9 cellular contexts compared by ENCODE assay signal in the genomic region with DNA sequence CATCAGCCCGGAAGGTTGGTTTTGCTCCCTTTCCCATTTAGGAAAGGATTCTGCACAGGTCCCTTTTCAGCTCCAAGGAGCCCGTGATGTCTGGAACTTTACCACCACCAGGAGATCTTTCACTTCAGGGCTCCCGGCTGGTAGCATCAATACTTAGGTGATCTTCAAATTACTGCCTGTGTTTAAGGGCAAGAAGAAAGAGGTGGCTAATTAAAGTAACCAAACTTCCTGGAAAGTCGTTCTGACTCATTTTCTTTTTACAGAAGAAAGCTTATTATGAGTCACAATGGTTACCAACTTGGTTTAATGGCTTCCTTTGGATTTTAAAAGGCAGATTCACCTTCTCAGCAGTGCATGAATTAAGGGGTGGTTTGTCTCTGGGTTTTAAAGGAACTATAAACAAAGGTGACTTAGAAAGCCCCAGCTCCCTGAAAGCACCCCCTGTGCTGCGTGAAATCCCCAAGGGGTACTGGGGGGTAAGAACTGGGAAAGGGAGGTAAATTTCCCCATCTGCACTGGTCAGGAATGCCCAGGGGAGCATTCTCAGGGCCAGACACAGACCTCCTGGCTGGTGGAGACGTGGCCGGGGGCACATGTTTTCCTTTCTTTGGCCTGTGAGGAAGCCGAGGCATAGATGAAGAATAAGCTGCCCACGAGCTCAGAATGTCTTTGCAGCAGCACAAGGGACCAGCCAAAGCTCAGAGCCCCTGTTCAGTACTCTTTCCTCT. TPM values are rescaled to one million over a fixed set of nuclear protein-coding genes. Genes with fewer than 3 reads are reported as not detected.
DNase-seq lines count a peak whose midpoint lies in the region; ATAC-seq and TF ChIP-seq lines count a peak whose summit lies in the region.
"Had no signal": no experiment of that assay in that cellular context is flagged by ENCODE, and none has a peak within 500 bp of the region (broad histone marks: within the 10 kb centered on the region; RNA-seq: fewer than 3 reads in every experiment).

No MANE protein-coding gene starts in this region.

- no peak for TF ChIP-seq CTCF in activated CD8-positive, alpha-beta T cell treated with anti-CD3 and anti-CD28 coated beads for 36 hours (IDR thresholded peaks at IDR 0.05)
- no peak for TF ChIP-seq CTCF in omental fat pad (IDR thresholded peaks at IDR 0.05)

- peaks cover 56% of the 10 kb centered on the region for H3K27me3 Mint-ChIP-seq in activated CD8-positive, alpha-beta T cell treated with anti-CD3 and anti-CD28 coated beads for 36 hours

- H3K4me3 Mint-ChIP-seq in activated CD8-positive, alpha-beta T cell treated with anti-CD3 and anti-CD28 coated beads for 36 hours: peak overlapping the region; percentile 30
- H3K4me3 Mint-ChIP-seq in stimulated activated effector memory CD8-positive, alpha-beta T cell treated with anti-CD3 and anti-CD28 coated beads, Interleukin-12 subunit alpha, Interleukin-12 subunit beta, amount 100 ng/mL, for 72 hours: peak overlapping the region; percentile 54
- H3K4me3 Mint-ChIP-seq: B cell had no signal

- peak overlapping the region; percentile 75 for H3K27ac Mint-ChIP-seq in activated CD8-positive, alpha-beta T cell treated with anti-CD3 and anti-CD28 coated beads for 36 hours
- H3K27ac Mint-ChIP-seq in stimulated activated effector memory CD8-positive, alpha-beta T cell treated with anti-CD3 and anti-CD28 coated beads, Interleukin-12 subunit alpha, Interleukin-12 subunit beta, amount 100 ng/mL, for 72 hours: no peak overlapping the region
- H3K27ac Mint-ChIP-seq: B cell had no signal

- H3K9me3 Mint-ChIP-seq in activated CD8-positive, alpha-beta T cell treated with anti-CD3 and anti-CD28 coated beads for 36 hours: no peaks in the 10 kb centered on the region
- H3K9me3 Mint-ChIP-seq in stimulated activated effector memory CD8-positive, alpha-beta T cell treated with anti-CD3 and anti-CD28 coated beads, Interleukin-12 subunit alpha, Interleukin-12 subunit beta, amount 100 ng/mL, for 72 hours: no peaks in the 10 kb centered on the region

- no peaks in the 10 kb centered on the region for H3K4me1 ChIP-seq in effector memory CD4-positive, alpha-beta T cell (ENCODE audit: control insufficient read depth, insufficient read depth, low read length, poor library complexity, severe bottlenecking)

- H3K27me3 ChIP-seq in effector memory CD4-positive, alpha-beta T cell (replicated peaks; ENCODE audit: control insufficient read depth, insufficient read depth, low read length, poor library complexity, severe bottlenecking): no peaks in the 10 kb centered on the region

- no peak overlapping the region for H3K27ac ChIP-seq in effector memory CD4-positive, alpha-beta T cell (ENCODE audit: insufficient read depth, low read length, poor library complexity, severe bottlenecking)

- no peak overlapping the region for H3K4me3 ChIP-seq in effector memory CD4-positive, alpha-beta T cell (ENCODE audit: insufficient read depth, low read depth, low read length, poor library complexity, severe bottlenecking)

- peaks cover 45% of the 10 kb centered on the region for H3K4me1 Mint-ChIP-seq in activated CD8-positive, alpha-beta T cell treated with anti-CD3 and anti-CD28 coated beads for 36 hours (ENCODE audit: low read depth)
- peaks cover 27% of the 10 kb centered on the region for H3K4me1 Mint-ChIP-seq in stimulated activated effector memory CD8-positive, alpha-beta T cell treated with anti-CD3 and anti-CD28 coated beads, Interleukin-12 subunit alpha, Interleukin-12 subunit beta, amount 100 ng/mL, for 72 hours
- H3K4me1 Mint-ChIP-seq: B cell had no signal

- POLR2A ChIA-PET in activated CD8-positive, alpha-beta T cell treated with anti-CD3 and anti-CD28 coated beads for 36 hours (lab: Charles Lee): interaction anchor here (0.5 to 1.1 kb wide), 4 partner anchors 11 to 89 kb away, joined by 3 to 4 read pairs (median 3); no protein-coding TSS in a partner anchor

- no peaks in the 10 kb centered on the region for H3K36me3 ChIP-seq in effector memory CD4-positive, alpha-beta T cell (ENCODE audit: control insufficient read depth, insufficient read depth, low read length)

- DNase-seq in activated CD8-positive, alpha-beta memory T cell treated with anti-CD3 and anti-CD28 coated beads for 24 hours: peak; percentile 65
- DNase-seq in activated CD8-positive, alpha-beta memory T cell treated with anti-CD3 and anti-CD28 coated beads, Interleukin-2, amount 50 U/mL, for 48 hours: no peak
- peak; percentile 18 for DNase-seq in activated CD8-positive, alpha-beta T cell treated with anti-CD3 and anti-CD28 coated beads for 36 hours
- DNase-seq in stimulated activated effector memory CD8-positive, alpha-beta T cell treated with anti-CD3 and anti-CD28 coated beads, Interleukin-12 subunit alpha, Interleukin-12 subunit beta, amount 100 ng/mL, for 72 hours (ENCODE audit: low spot score in 2 of 2): no peak
- DNase-seq in putamen (ENCODE audit: low spot score) (no peak), omental fat pad (ENCODE audit: low spot score) (no peak)
- no peak for DNase-seq in effector memory CD4-positive, alpha-beta T cell

- ATAC-seq in HG03354 (IDR thresholded peaks at IDR 0.05; ENCODE audit: poor library complexity, severe bottlenecking, unreplicated experiment) (peak; percentile 79), omental fat pad (ENCODE audit: low FRiP score) (no peak)
- ATAC-seq in activated CD8-positive, alpha-beta T cell treated with anti-CD3 and anti-CD28 coated beads for 36 hours: peak; percentile 82
- peak; percentile 89 for ATAC-seq in stimulated activated effector memory CD8-positive, alpha-beta T cell treated with anti-CD3 and anti-CD28 coated beads, Interleukin-12 subunit alpha, Interleukin-12 subunit beta, amount 100 ng/mL, for 72 hours

- no peaks in the 10 kb centered on the region for H3K9me3 ChIP-seq in effector memory CD4-positive, alpha-beta T cell (ENCODE audit: control insufficient read depth, low read length)

- no peaks in the 10 kb centered on the region for H3K36me3 Mint-ChIP-seq in activated CD8-positive, alpha-beta T cell treated with anti-CD3 and anti-CD28 coated beads for 36 hours (ENCODE audit: low read depth)
- H3K36me3 Mint-ChIP-seq in stimulated activated effector memory CD8-positive, alpha-beta T cell treated with anti-CD3 and anti-CD28 coated beads, Interleukin-12 subunit alpha, Interleukin-12 subunit beta, amount 100 ng/mL, for 72 hours: no peaks in the 10 kb centered on the region

- intact Hi-C loops in activated CD8-positive, alpha-beta T cell treated with anti-CD3 and anti-CD28 coated beads for 36 hours (cut with micrococcal nuclease): no loop called here

- CTCF ChIA-PET in activated CD8-positive, alpha-beta T cell treated with anti-CD3 and anti-CD28 coated beads for 36 hours (lab: Charles Lee): interaction anchor here (0.9 to 10.0 kb wide), 6 partner anchors 9 to 87 kb away, joined by 3 to 147 read pairs (median 4); a partner anchor contains a TSS

RNA-seq across cellular contexts. Expression of a gene that starts 8.8 kb away (rescaled TPM):
- not detected for total RNA-seq in activated CD8-positive, alpha-beta T cell treated with anti-CD3 and anti-CD28 coated beads for 36 hours
- under 1 TPM in 2 of 4 donors, not detected in 2; 0.19 to 0.24 TPM for total RNA-seq in omental fat pad
- total RNA-seq: B cell had no signal

RNA-seq across cellular contexts. Expression of a gene that starts 37.9 kb away (rescaled TPM):
- 1 to 10 TPM; 3.7 to 4.6 TPM for total RNA-seq in activated CD8-positive, alpha-beta T cell treated with anti-CD3 and anti-CD28 coated beads for 36 hours
- 10 to 100 TPM; 32.3 to 97.4 (median 67.0) TPM for total RNA-seq in omental fat pad

Comparison
In these comparisons a context has a peak if more than half of its experiments do, and no peak if none do; other contexts are left out.
1. DNase-seq: peak in activated CD8-positive, alpha-beta memory T cell treated with anti-CD3 and anti-CD28 coated beads for 24 hours (single experiment) and activated CD8-positive, alpha-beta T cell treated with anti-CD3 and anti-CD28 coated beads for 36 hours (single experiment); none in activated CD8-positive, alpha-beta memory T cell treated with anti-CD3 and anti-CD28 coated beads, Interleukin-2, amount 50 U/mL, for 48 hours (single experiment), stimulated activated effector memory CD8-positive, alpha-beta T cell treated with anti-CD3 and anti-CD28 coated beads, Interleukin-12 subunit alpha, Interleukin-12 subunit beta, amount 100 ng/mL, for 72 hours (0 of 2), putamen (single experiment), omental fat pad (single experiment) and effector memory CD4-positive, alpha-beta T cell (0 of 3).
2. RNA of a gene that starts 37.9 kb away (total RNA-seq): 32.3 to 97.4 TPM in omental fat pad; 3.7 to 4.6 TPM in activated CD8-positive, alpha-beta T cell treated with anti-CD3 and anti-CD28 coated beads for 36 hours; every median in the first group is over 4 times any median in the second.